14 cellular contexts compared by ENCODE assay signal in genomic region chr2:174617120-174617519, GRCh38. TPM values are rescaled to one million over a fixed set of nuclear protein-coding genes. Genes with fewer than 3 reads are reported as not detected.
DNase-seq lines count a peak whose midpoint lies in the region; ATAC-seq and TF ChIP-seq lines count a peak whose summit lies in the region.
"Had no signal": no experiment of that assay in that cellular context is flagged by ENCODE, and none has a peak within 500 bp of the region (broad histone marks: within the 10 kb centered on the region; RNA-seq: fewer than 3 reads in every experiment).

No MANE protein-coding gene starts in this region.

- no peak overlapping the region for H3K4me2 ChIP-seq in smooth muscle cell

- H3K9me3 ChIP-seq in esophagus muscularis mucosa (no peaks in the 10 kb centered on the region), smooth muscle cell (replicated peaks; ENCODE audit: low read depth) (no peaks in the 10 kb centered on the region)
- H3K9me3 ChIP-seq: psoas muscle had no signal

- 87% methylated on average over 2 of the region's 2 CpGs for WGBS in esophagus muscularis mucosa
- WGBS in smooth muscle cell (ENCODE audit: low lambda C conversion rate), result 86% methylated on average over 2 of the region's 2 CpGs

- no peak overlapping the region for H3K9ac ChIP-seq in smooth muscle cell (ENCODE audit: low read depth)

- H3K79me2 ChIP-seq in smooth muscle cell (ENCODE audit: low read depth), result peaks cover 14% of the 10 kb centered on the region

- TF ChIP-seq CTCF in esophagus muscularis mucosa (IDR thresholded peaks at IDR 0.05) (no peak), smooth muscle cell (IDR thresholded peaks at IDR 0.05; ENCODE audit: borderline replicate concordance, insufficient read depth, poor library complexity, severe bottlenecking) (no peak)

- intact Hi-C loops in esophagus muscularis mucosa (cut with DNase I), result no loop called here

- ATAC-seq in activated CD4-positive, CD25-positive, alpha-beta regulatory T cell treated with anti-CD3 and anti-CD28 coated beads, Interleukin-2, amount 50 U/mL, for 24 hours, result peak; percentile 22 to 42
- no peak for ATAC-seq in HG02885 (IDR thresholded peaks at IDR 0.05; ENCODE audit: poor library complexity, unreplicated experiment)

- TF ChIP-seq EP300 in esophagus muscularis mucosa (IDR thresholded peaks at IDR 0.05), result no peak

- peak overlapping the region in 3 of 4 donors; percentile 15 to 40 (median 35) for H3K27ac ChIP-seq in esophagus muscularis mucosa (replicated peaks in 1 of 4)
- peak overlapping the region; percentile 98 for H3K27ac ChIP-seq in smooth muscle cell (ENCODE audit: low read depth)
- H3K27ac ChIP-seq: psoas muscle had no signal

- H3K36me3 ChIP-seq in esophagus muscularis mucosa (no peaks in the 10 kb centered on the region), smooth muscle cell (ENCODE audit: low read depth) (no peaks in the 10 kb centered on the region)

- H3K4me1 ChIP-seq in esophagus muscularis mucosa (peaks cover 19 to 40% (median 33%) of the 10 kb centered on the region in 4 donors), smooth muscle cell (ENCODE audit: low read depth) (peaks cover 12% of the 10 kb centered on the region)

- no peaks in the 10 kb centered on the region for H4K20me1 ChIP-seq in smooth muscle cell (ENCODE audit: low read depth)

- peaks cover 13% of the 10 kb centered on the region for H3F3A ChIP-seq in smooth muscle cell (ENCODE audit: low read depth)

- TF ChIP-seq POLR2A in esophagus muscularis mucosa (IDR thresholded peaks at IDR 0.05; ENCODE audit: low read depth), result no peak

- H3K27me3 ChIP-seq in esophagus muscularis mucosa (no peaks in the 10 kb centered on the region), smooth muscle cell (ENCODE audit: low read depth) (no peaks in the 10 kb centered on the region)

- H3K4me3 ChIP-seq in esophagus muscularis mucosa (no peak overlapping the region), smooth muscle cell (no peak overlapping the region)
- H3K4me3 ChIP-seq: psoas muscle had no signal

- H2AFZ ChIP-seq in smooth muscle cell (ENCODE audit: low read depth), result no peak overlapping the region

- DNase-seq in activated CD4-positive, CD25-positive, alpha-beta regulatory T cell treated with anti-CD3 and anti-CD28 coated beads, Interleukin-2, amount 50 U/mL, for 72 hours, result no peak
- DNase-seq in SW480 (ENCODE audit: low spot score) (peak; percentile 8), esophagus muscularis mucosa (ENCODE audit: extremely low spot score) (no peak), smooth muscle cell (lab: John Stamatoyannopoulos, UW; ENCODE audit: unreplicated experiment) (no peak), NCI-H774 (lab: John Stamatoyannopoulos, UW) (no peak), anterior cingulate cortex (lab: John Stamatoyannopoulos, UW) (no peak)
- DNase-seq: ACHN, amniotic stem cell, GDM1, H7, NCI-H146, psoas muscle had no signal

RNA-seq across cellular contexts. Expression of gene WIPF1, which starts 19.5 kb away (rescaled TPM):
- total RNA-seq in esophagus muscularis mucosa, result 10 to 100 TPM; 31.5 to 61.5 (median 36.3) TPM
- 27.3 and 29.0 TPM in 2 replicates for total RNA-seq in smooth muscle cell
- 35.5 and 36.4 TPM in 2 replicates for polyA plus RNA-seq in smooth muscle cell
